ENCODE assay signal across 1 cellular context in genomic region chr6:160990847-160991410, GRCh38.
TF ChIP-seq lines count a peak whose summit lies in the region.

No MANE protein-coding gene starts in this region.

TF ChIP-seq in GM12878, 131 proteins besides CTCF, POLR2A, EP300 and RAD21 (continued from another document):
- no peak for TF ChIP-seq IRF3 (IDR thresholded peaks at IDR 0.05)
- no peak for TF ChIP-seq STAT3 (IDR thresholded peaks at IDR 0.05; ENCODE audit: low read depth, low read length)
- TF ChIP-seq HDGF (IDR thresholded peaks at IDR 0.05): no peak
- no peak for TF ChIP-seq SMARCA5 (IDR thresholded peaks at IDR 0.05)
- TF ChIP-seq CREM (IDR thresholded peaks at IDR 0.05; ENCODE audit: low read depth): no peak
- no peak for TF ChIP-seq NBN (IDR thresholded peaks at IDR 0.05)
- no peak for TF ChIP-seq HCFC1 (IDR thresholded peaks at IDR 0.05; ENCODE audit: low read length)
- TF ChIP-seq NRF1 (conservative IDR thresholded peaks at IDR 0.05; ENCODE audit: low read depth, low read length): no peak
- peak in 1 of 2 experiments; percentile 33; a peak in 2 of 4 replicates for TF ChIP-seq IKZF2 (IDR thresholded peaks at IDR 0.05)
- TF ChIP-seq MAX (IDR thresholded peaks at IDR 0.05; ENCODE audit: low read depth, low read length): no peak
- 0 out of 2 replicates have a peak, but pooled peaks have one; percentile 7 for TF ChIP-seq CREB1 (IDR thresholded peaks at IDR 0.05; ENCODE audit: low read depth)
- no peak for TF ChIP-seq EGR1 (IDR thresholded peaks at IDR 0.05; ENCODE audit: borderline replicate concordance in 1 of 2, low read depth in 2 of 2, low read length in 2 of 2)
- no peak for TF ChIP-seq MTA3 (IDR thresholded peaks at IDR 0.05; ENCODE audit: borderline replicate concordance, low read length)
- no peak for TF ChIP-seq SPI1 (IDR thresholded peaks at IDR 0.05; ENCODE audit: borderline replicate concordance, insufficient read depth, low read depth, low read length)
